ENCODE assay signal across 28 cellular contexts in the genomic region with DNA sequence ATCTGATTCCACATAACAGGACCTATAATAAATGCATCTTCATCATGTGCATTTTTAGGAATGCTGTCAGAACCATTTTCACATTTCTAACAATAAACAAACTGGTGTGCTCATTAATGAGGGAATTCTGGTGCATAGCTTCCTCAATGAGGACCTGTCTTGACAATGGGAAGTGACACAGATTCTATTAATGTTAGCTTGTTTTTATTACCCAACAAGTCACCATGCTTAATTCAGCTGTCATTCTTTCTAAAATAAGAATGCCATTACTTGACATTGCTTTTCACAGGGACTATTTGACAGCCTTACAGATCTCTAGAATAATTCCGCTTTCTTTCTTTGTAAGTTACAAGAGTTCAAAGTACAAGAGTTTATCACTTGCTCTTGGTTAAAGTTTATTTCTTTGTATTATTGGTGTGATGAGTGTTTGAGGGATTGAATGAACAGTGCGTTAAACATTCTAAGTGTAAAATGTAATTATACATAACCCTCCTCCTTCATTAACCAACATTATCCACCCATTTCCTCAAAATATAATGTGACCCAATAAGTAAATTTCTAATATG.
"Had no signal": no experiment of that assay in that cellular context is flagged by ENCODE, and none has a peak within 500 bp of the region (broad histone marks: within the 10 kb centered on the region; RNA-seq: fewer than 3 reads in every experiment).

No MANE protein-coding gene starts in this region.

- H3K9me3 ChIP-seq: colonic mucosa, lower lobe of right lung, ovary, sigmoid colon, testis, transverse colon had no signal

- H3K27me3 ChIP-seq: colonic mucosa, ovary, sigmoid colon, testis, transverse colon had no signal

- DNase-seq: activated CD4-positive, alpha-beta memory T cell treated with anti-CD3 and anti-CD28 coated beads, Interleukin-2, amount 10 ng/mL, durations not matched to agents 7 days and 5 days; activated CD4-positive, alpha-beta T cell treated with anti-CD3 and anti-CD28 coated beads for 1 hour; activated CD4-positive, alpha-beta T cell treated with anti-CD3 and anti-CD28 coated beads, Interleukin-2, amount 10 ng/mL, durations not matched to agents 7 days and 5 days; activated CD8-positive, alpha-beta memory T cell treated with anti-CD3 and anti-CD28 coated beads, Interleukin-2, amount 50 U/mL, for 48 hours; activated gamma-delta T cell; activated naive CD4-positive, alpha-beta T cell treated with anti-CD3 and anti-CD28 coated beads, Interleukin-2, amount 50 U/mL, for 16 hours; activated T-cell treated with anti-CD3 and anti-CD28 coated beads, Interleukin-2, amount 50 U/mL, for 24 hours; anterior cingulate cortex; cerebellar nuclear complex; colonic mucosa; effector CD8-positive, alpha-beta T cell; islet precursor cell; lower lobe of right lung; mesenchymal stem cell; naive B cell; nephron progenitor cell; ovary; sigmoid colon; stimulated activated CD4-positive, alpha-beta T cell treated with anti-CD3 and anti-CD28 coated beads, Interleukin-15, amount 100 ng/mL, for 24 hours; stimulated activated CD4-positive, alpha-beta T cell treated with anti-CD3 and anti-CD28 coated beads, Interleukin-2, amount 100 ng/mL, for 24 hours; stimulated activated naive CD4-positive, alpha-beta T cell; T-helper 2 cell; testis; transverse colon had no signal

- H3K27ac ChIP-seq: colonic mucosa, lower lobe of right lung, ovary, sigmoid colon, testis, transverse colon had no signal

- H3K27me3 Mint-ChIP-seq: activated CD4-positive, alpha-beta memory T cell treated with anti-CD3 and anti-CD28 coated beads, Interleukin-2, amount 10 ng/mL, durations not matched to agents 7 days and 5 days; activated CD4-positive, alpha-beta T cell treated with anti-CD3 and anti-CD28 coated beads, Interleukin-2, amount 10 ng/mL, durations not matched to agents 7 days and 5 days; activated T-cell treated with anti-CD3 and anti-CD28 coated beads, Interleukin-2, amount 50 U/mL, for 24 hours; naive B cell; progenitor cell of endocrine pancreas had no signal

- H3K4me1 ChIP-seq: colonic mucosa, lower lobe of right lung, sigmoid colon, testis had no signal

- H3K4me3 ChIP-seq: colonic mucosa, lower lobe of right lung, ovary, sigmoid colon, testis, transverse colon had no signal

- H3K4me3 Mint-ChIP-seq: activated CD4-positive, alpha-beta memory T cell treated with anti-CD3 and anti-CD28 coated beads, Interleukin-2, amount 10 ng/mL, durations not matched to agents 7 days and 5 days; activated CD4-positive, alpha-beta T cell treated with anti-CD3 and anti-CD28 coated beads, Interleukin-2, amount 10 ng/mL, durations not matched to agents 7 days and 5 days; activated T-cell treated with anti-CD3 and anti-CD28 coated beads, Interleukin-2, amount 50 U/mL, for 24 hours; naive B cell; nephron progenitor cell; WTC11 had no signal

- H3K36me3 ChIP-seq: colonic mucosa, lower lobe of right lung, ovary, sigmoid colon, transverse colon had no signal

- H3K36me3 Mint-ChIP-seq: naive B cell, WTC11 had no signal

- H3K9me3 Mint-ChIP-seq: activated CD4-positive, alpha-beta memory T cell treated with anti-CD3 and anti-CD28 coated beads, Interleukin-2, amount 10 ng/mL, durations not matched to agents 7 days and 5 days; naive B cell; nephron progenitor cell had no signal

- H3K27ac Mint-ChIP-seq: activated CD4-positive, alpha-beta memory T cell treated with anti-CD3 and anti-CD28 coated beads, Interleukin-2, amount 10 ng/mL, durations not matched to agents 7 days and 5 days; activated CD4-positive, alpha-beta T cell treated with anti-CD3 and anti-CD28 coated beads, Interleukin-2, amount 10 ng/mL, durations not matched to agents 7 days and 5 days; activated T-cell treated with anti-CD3 and anti-CD28 coated beads, Interleukin-2, amount 50 U/mL, for 24 hours; naive B cell; nephron progenitor cell; progenitor cell of endocrine pancreas; WTC11 had no signal

- ATAC-seq: lower lobe of right lung, WTC11 had no signal

- H3K4me1 Mint-ChIP-seq: naive B cell, nephron progenitor cell had no signal

- FAIRE-seq: frontal cortex, urothelium cell line had no signal
